ENCODE assay signal across 8 cellular contexts in genomic region chr15:50353251-50353998, GRCh38. TPM values are rescaled to one million over a fixed set of nuclear protein-coding genes. Genes with fewer than 3 reads are reported as not detected.
DNase-seq lines count a peak whose midpoint lies in the region; ATAC-seq and TF ChIP-seq lines count a peak whose summit lies in the region.

No MANE protein-coding gene starts in this region.

- H3K9ac ChIP-seq in trophoblast cell (ENCODE audit: low read length) = peak overlapping the region; percentile 100

- peaks cover 0 to 3% of the 10 kb centered on the region in 2 experiments for H3K4me1 ChIP-seq in trophoblast cell (ENCODE audit: control insufficient read depth in 1 of 2, insufficient read depth in 2 of 2, low read length in 2 of 2)

- no peak overlapping the region for H3K14ac ChIP-seq in trophoblast cell (ENCODE audit: low read length)

- ATAC-seq in GM21381 (IDR thresholded peaks at IDR 0.05; ENCODE audit: unreplicated experiment) (no peak), HG02623 (IDR thresholded peaks at IDR 0.05; ENCODE audit: unreplicated experiment) (no peak)

- H2AFZ ChIP-seq in trophoblast cell (ENCODE audit: insufficient read depth, low read length, poor library complexity) = no peak overlapping the region

- no peak overlapping the region for H2AK5ac ChIP-seq in trophoblast cell (ENCODE audit: low read length)

- H3K36me3 ChIP-seq in WERI-Rb-1 (peaks cover 36% of the 10 kb centered on the region), trophoblast cell (ENCODE audit: control insufficient read depth in 1 of 2, insufficient read depth in 2 of 2, low read length in 2 of 2) (peaks cover 0 to 2% of the 10 kb centered on the region in 2 experiments)

- no CpG with 5 or more reads among the region's 8 CpGs for WGBS in trophoblast cell (ENCODE audit: extremely low coverage, insufficient coverage, insufficient read length)

- no peaks in the 10 kb centered on the region for H3K27me3 ChIP-seq in WERI-Rb-1 (ENCODE audit: insufficient read depth, low read depth, severe bottlenecking)
- no peaks in the 10 kb centered on the region for H3K27me3 ChIP-seq in trophoblast cell (ENCODE audit: insufficient read depth, low read length)

- H2BK120ac ChIP-seq in trophoblast cell (ENCODE audit: insufficient read depth, low read length, poor library complexity) = no peak overlapping the region

- H3K4ac ChIP-seq in trophoblast cell (ENCODE audit: low read depth, low read length) = no peak overlapping the region

- H4K12ac ChIP-seq in trophoblast cell (ENCODE audit: low read depth, low read length) = no peak overlapping the region

- peak overlapping the region; percentile 99 for H3K27ac ChIP-seq in WERI-Rb-1
- peak overlapping the region; percentile 99 for H3K27ac ChIP-seq in trophoblast cell (ENCODE audit: low read depth, low read length)

- no peak overlapping the region for H2BK5ac ChIP-seq in trophoblast cell (ENCODE audit: low read depth, low read length, poor library complexity)

- no peaks in the 10 kb centered on the region for H3K9me3 ChIP-seq in WERI-Rb-1 (ENCODE audit: severe bottlenecking)
- peaks cover 2% of the 10 kb centered on the region for H3K9me3 ChIP-seq in trophoblast cell (ENCODE audit: insufficient read depth, low read depth, low read length)

- no peak overlapping the region for H4K8ac ChIP-seq in trophoblast cell (ENCODE audit: low read depth, low read length)

- H3K4me3 ChIP-seq in WERI-Rb-1 (ENCODE audit: low read depth, low read length) (peak overlapping the region; percentile 65), trophoblast cell (ENCODE audit: low read depth, low read length) (peak overlapping the region; percentile 96)

- no peak overlapping the region for H2BK12ac ChIP-seq in trophoblast cell (ENCODE audit: low read length)

- peak overlapping the region; percentile 98 for H3K4me2 ChIP-seq in trophoblast cell (ENCODE audit: low read length)

- no peak overlapping the region for H3K18ac ChIP-seq in trophoblast cell (ENCODE audit: low read length)

- TF ChIP-seq CTCF in WERI-Rb-1 (IDR thresholded peaks at IDR 0.05; ENCODE audit: low read depth, low read length) = no peak

- DNase-seq in ELR (ENCODE audit: low read depth) = peak; percentile 92
- peak; percentile 89 for DNase-seq in HS-5 (ENCODE audit: low read depth)
- no peak for DNase-seq in WERI-Rb-1
- peak; percentile 73 for DNase-seq in fibroblast of the conjunctiva (ENCODE audit: low read depth)
- peak; percentile 35 to 79 for DNase-seq in trophoblast cell
- no peak for DNase-seq in NCI-H2227 treated with DMSO at 0.1 percent for 48 hours (lab: John Stamatoyannopoulos, UW)

- H3K79me2 ChIP-seq in trophoblast cell (ENCODE audit: control insufficient read depth, insufficient read depth, low read length, poor library complexity) = peaks cover 18% of the 10 kb centered on the region

- no peak overlapping the region for H3K23ac ChIP-seq in trophoblast cell (ENCODE audit: low read length)

- peaks cover 16% of the 10 kb centered on the region for H3K79me1 ChIP-seq in trophoblast cell (ENCODE audit: low read length)

- no peak overlapping the region for H4K91ac ChIP-seq in trophoblast cell (ENCODE audit: low read depth, low read length)

RNA-seq across cellular contexts. Expression of gene GABPB1, which starts 1.6 kb away (rescaled TPM):
- polyA plus RNA-seq in trophoblast cell (2013) = 42.2 and 43.4 TPM in 2 replicates

Comparison
In these comparisons a context has a peak if more than half of its experiments do, and no peak if none do; other contexts are left out.
1. DNase-seq: peak in ELR (single experiment), HS-5 (single experiment), fibroblast of the conjunctiva (single experiment) and trophoblast cell (2 of 2); none in WERI-Rb-1 (single experiment) and NCI-H2227 treated with DMSO at 0.1 percent for 48 hours (single experiment).